ENCODE assay signal across 26 cellular contexts in the genomic region with DNA sequence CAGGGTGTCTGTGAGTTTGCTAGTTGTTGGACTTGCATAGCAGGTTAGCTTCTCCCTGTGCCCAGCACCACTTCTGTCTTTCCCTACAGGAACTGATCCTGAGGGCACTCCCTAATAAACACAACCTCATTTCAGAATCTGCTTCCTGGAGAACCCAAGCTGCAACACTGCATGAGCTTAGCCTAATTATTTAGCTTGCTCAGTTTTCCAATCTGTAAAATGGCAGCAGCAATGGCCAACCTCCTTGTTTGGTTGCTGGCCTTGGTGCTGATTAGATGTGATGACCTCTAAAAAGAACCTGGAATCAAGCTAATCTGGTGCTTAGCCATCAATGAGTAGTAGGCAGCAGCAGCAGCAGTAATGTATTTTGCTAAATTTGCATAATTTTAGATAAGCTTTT.
"Had no signal": no experiment of that assay in that cellular context is flagged by ENCODE, and none has a peak within 500 bp of the region (broad histone marks: within the 10 kb centered on the region; RNA-seq: fewer than 3 reads in every experiment).

No MANE protein-coding gene starts in this region.

- H3K9me3 ChIP-seq: ascending aorta, colonic mucosa, SJSA1 had no signal

- H3K27ac Mint-ChIP-seq: activated CD4-positive, alpha-beta T cell treated with anti-CD3 and anti-CD28 coated beads for 36 hours; activated CD4-positive, alpha-beta T cell treated with anti-CD3 and anti-CD28 coated beads, Interleukin-2, amount 10 ng/mL, durations not matched to agents 7 days and 5 days; activated CD8-positive, alpha-beta T cell treated with anti-CD3 and anti-CD28 coated beads, Interleukin-2, amount 10 ng/mL, durations not matched to agents 7 days and 5 days; activated naive CD4-positive, alpha-beta T cell treated with anti-CD3 and anti-CD28 coated beads, Interleukin-2, amount 50 U/mL, for 24 hours; activated naive CD8-positive, alpha-beta T cell treated with anti-CD3 and anti-CD28 coated beads, Interleukin-2, amount 10 ng/mL, durations not matched to agents 7 days and 5 days; activated T-cell treated with anti-CD3 and anti-CD28 coated beads, Interleukin-2, amount 50 U/mL, for 24 hours; activated T-helper 2 cell treated with anti-CD3 and anti-CD28 coated beads, Interferon-gamma antibody, Interleukin-2, Interleukin-4, amounts not matched to agents 10 μg/mL and 5 μg/mL and 100 μg/mL, durations not matched to agents 14 hours and 24 hours and 36 hours had no signal

- DNase-seq: activated CD4-positive, alpha-beta T cell treated with anti-CD3 and anti-CD28 coated beads for 36 hours; activated CD4-positive, alpha-beta T cell treated with anti-CD3 and anti-CD28 coated beads, Interleukin-2, amount 10 ng/mL, durations not matched to agents 7 days and 5 days; activated CD4-positive, alpha-beta T cell treated with anti-CD3 and anti-CD28 coated beads, Interleukin-2, amount 50 U/mL, for 48 hours; activated CD8-positive, alpha-beta T cell treated with anti-CD3 and anti-CD28 coated beads, Interleukin-2, amount 10 ng/mL, durations not matched to agents 7 days and 5 days; activated gamma-delta T cell; activated naive CD4-positive, alpha-beta T cell treated with Interleukin-2 at 50 U/mL for 16 hours; activated naive CD8-positive, alpha-beta T cell treated with anti-CD3 and anti-CD28 coated beads, Interleukin-2, amount 10 ng/mL, durations not matched to agents 7 days and 5 days; activated T-cell treated with anti-CD3 and anti-CD28 coated beads, Interleukin-2, amount 50 U/mL, for 24 hours; amygdala; colonic mucosa; NCI-H1048; NCI-H1694; NCI-H1930; NCI-H526; SW 1271; T-helper 1 cell; T-helper 2 cell; T-helper 9 cell had no signal

- ATAC-seq: activated CD4-positive, alpha-beta T cell treated with anti-CD3 and anti-CD28 coated beads for 36 hours; activated CD4-positive, CD25-positive, alpha-beta regulatory T cell treated with anti-CD3 and anti-CD28 coated beads, Interleukin-2, amount 50 U/mL, for 24 hours; activated CD8-positive, alpha-beta T cell treated with anti-CD3 and anti-CD28 coated beads, Interleukin-2, amount 10 ng/mL, durations not matched to agents 7 days and 5 days; Panc1 had no signal

- H3K36me3 ChIP-seq: ascending aorta, cardiac muscle cell, colonic mucosa, SJSA1 had no signal

- H3K4me3 Mint-ChIP-seq: activated CD4-positive, alpha-beta T cell treated with anti-CD3 and anti-CD28 coated beads for 36 hours; activated CD4-positive, alpha-beta T cell treated with anti-CD3 and anti-CD28 coated beads, Interleukin-2, amount 10 ng/mL, durations not matched to agents 7 days and 5 days; activated CD8-positive, alpha-beta T cell treated with anti-CD3 and anti-CD28 coated beads, Interleukin-2, amount 10 ng/mL, durations not matched to agents 7 days and 5 days; activated naive CD4-positive, alpha-beta T cell treated with anti-CD3 and anti-CD28 coated beads, Interleukin-2, amount 50 U/mL, for 24 hours; activated naive CD8-positive, alpha-beta T cell treated with anti-CD3 and anti-CD28 coated beads, Interleukin-2, amount 10 ng/mL, durations not matched to agents 7 days and 5 days; activated T-cell treated with anti-CD3 and anti-CD28 coated beads, Interleukin-2, amount 50 U/mL, for 24 hours; central memory CD8-positive, alpha-beta T cell had no signal

- H3K27ac ChIP-seq: ascending aorta, cardiac muscle cell, colonic mucosa, SJSA1 had no signal

- H3K4me1 Mint-ChIP-seq: activated CD4-positive, alpha-beta T cell treated with anti-CD3 and anti-CD28 coated beads for 36 hours; activated CD4-positive, alpha-beta T cell treated with anti-CD3 and anti-CD28 coated beads, Interleukin-2, amount 10 ng/mL, durations not matched to agents 7 days and 5 days; activated naive CD4-positive, alpha-beta T cell treated with anti-CD3 and anti-CD28 coated beads, Interleukin-2, amount 50 U/mL, for 24 hours; activated naive CD8-positive, alpha-beta T cell treated with anti-CD3 and anti-CD28 coated beads, Interleukin-2, amount 10 ng/mL, durations not matched to agents 7 days and 5 days; central memory CD8-positive, alpha-beta T cell had no signal

- H3K4me1 ChIP-seq: ascending aorta, colonic mucosa, SJSA1 had no signal

- H3K27me3 Mint-ChIP-seq: activated CD4-positive, alpha-beta T cell treated with anti-CD3 and anti-CD28 coated beads for 36 hours; activated CD4-positive, alpha-beta T cell treated with anti-CD3 and anti-CD28 coated beads, Interleukin-2, amount 10 ng/mL, durations not matched to agents 7 days and 5 days; activated naive CD4-positive, alpha-beta T cell treated with anti-CD3 and anti-CD28 coated beads, Interleukin-2, amount 50 U/mL, for 24 hours; activated naive CD8-positive, alpha-beta T cell treated with anti-CD3 and anti-CD28 coated beads, Interleukin-2, amount 10 ng/mL, durations not matched to agents 7 days and 5 days; activated T-cell treated with anti-CD3 and anti-CD28 coated beads, Interleukin-2, amount 50 U/mL, for 24 hours; central memory CD8-positive, alpha-beta T cell had no signal

- H3K36me3 Mint-ChIP-seq: activated naive CD4-positive, alpha-beta T cell treated with anti-CD3 and anti-CD28 coated beads, Interleukin-2, amount 50 U/mL, for 24 hours; activated naive CD8-positive, alpha-beta T cell treated with anti-CD3 and anti-CD28 coated beads, Interleukin-2, amount 10 ng/mL, durations not matched to agents 7 days and 5 days had no signal

- H3K27me3 ChIP-seq: ascending aorta, cardiac muscle cell, colonic mucosa, SJSA1 had no signal

- H3K9me3 Mint-ChIP-seq: activated CD4-positive, alpha-beta T cell treated with anti-CD3 and anti-CD28 coated beads, Interleukin-2, amount 10 ng/mL, durations not matched to agents 7 days and 5 days; activated naive CD4-positive, alpha-beta T cell treated with anti-CD3 and anti-CD28 coated beads, Interleukin-2, amount 50 U/mL, for 24 hours had no signal

- H3K4me3 ChIP-seq: ascending aorta, cardiac muscle cell, colonic mucosa, SJSA1 had no signal
